In the genomic region with DNA sequence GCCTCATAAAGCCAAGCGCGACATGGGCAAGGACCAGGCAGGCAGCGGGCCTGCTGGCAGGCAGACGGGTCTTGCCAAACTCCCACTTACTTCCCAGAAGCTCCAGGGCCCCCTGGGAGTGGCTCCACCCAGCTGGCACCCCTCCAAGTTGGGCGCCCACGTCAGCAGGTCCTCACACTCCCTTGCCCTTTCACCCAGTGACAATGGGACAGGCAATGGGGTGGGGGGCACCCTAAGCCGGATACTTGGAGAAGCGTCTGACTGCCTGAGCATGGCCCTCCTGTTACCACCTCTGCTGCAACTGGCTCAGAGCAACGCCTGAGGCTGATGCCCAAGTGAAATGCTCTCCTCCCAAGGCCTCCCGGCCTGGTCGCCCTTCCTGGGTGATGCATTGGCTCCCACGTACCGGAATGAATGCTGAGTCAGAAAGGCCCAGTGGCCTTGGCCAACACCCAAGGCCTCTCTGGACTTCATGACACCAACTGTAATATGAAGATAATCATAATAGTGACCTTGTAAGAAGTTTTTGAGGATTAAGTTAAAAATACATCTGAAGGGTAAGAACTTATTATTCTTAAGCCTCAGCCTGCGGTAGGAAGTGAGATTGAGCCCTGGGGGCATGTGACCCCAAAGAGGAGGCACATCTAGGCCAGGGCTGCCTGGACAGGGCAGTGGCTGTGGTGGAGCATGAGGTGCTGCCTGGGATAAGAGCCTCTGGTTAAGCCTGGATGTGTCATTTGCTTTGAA, we compare ENCODE assay signal across 10 cellular contexts. TPM values are rescaled to one million over a fixed set of nuclear protein-coding genes. Genes with fewer than 3 reads are reported as not detected.
A peak's percentile ranks its signal among the peaks of the same experiment; 100 is the strongest.
DNase-seq lines count a peak whose midpoint lies in the region; ATAC-seq and TF ChIP-seq lines count a peak whose summit lies in the region.
"Had no signal": no experiment of that assay in that cellular context is flagged by ENCODE, and none has a peak within 500 bp of the region (broad histone marks: within the 10 kb centered on the region; RNA-seq: fewer than 3 reads in every experiment).

No MANE protein-coding gene starts in this region.

- intact Hi-C loops in sciatic nerve (cut with DNase I): no loop called here

- DNase-seq in EL (peak; percentile 94), glomerular visceral epithelial cell (ENCODE audit: extremely low spot score) (peak; percentile 64), sciatic nerve (ENCODE audit: low spot score) (peak; percentile 75), H7 (no peak), MV-4-11 (lab: John Stamatoyannopoulos, UW) (no peak), NCI-H1417 (lab: John Stamatoyannopoulos, UW) (no peak)
- DNase-seq in activated effector memory CD4-positive, alpha-beta T cell treated with anti-CD3 and anti-CD28 coated beads, Interleukin-2, amount 50 U/mL, for 16 hours: no peak

- no peak overlapping the region for H3K4me3 ChIP-seq in H7 (ENCODE audit: insufficient read depth, low read depth, low read length)
- H3K4me3 ChIP-seq: SJSA1 had no signal

- H3K36me3 ChIP-seq in H7 (replicated peaks; ENCODE audit: control insufficient read depth, insufficient read depth, low read length): no peaks in the 10 kb centered on the region
- H3K36me3 ChIP-seq: neutrophil, SJSA1 had no signal

- peak; percentile 46 for ATAC-seq in SK-N-SH treated with all-trans-retinoic acid at 6 μM for 48 hours
- peak; percentile 48 for ATAC-seq in sciatic nerve

- H3K27me3 ChIP-seq in H7 (ENCODE audit: control insufficient read depth, insufficient read depth, low read length): no peaks in the 10 kb centered on the region
- H3K27me3 ChIP-seq: SJSA1 had no signal

TF ChIP-seq in SK-N-SH treated with all-trans-retinoic acid at 6 μM for 48 hours, 23 proteins besides CTCF, POLR2A, EP300 and RAD21:
- TF ChIP-seq ZNF8 (CRISPR knock-in tag; IDR thresholded peaks at IDR 0.05): peak; percentile 26; the same call in 1 of the 2 replicates
- peak; percentile 67; the same call in 1 of the 2 replicates for TF ChIP-seq SNAI2 (CRISPR knock-in tag; IDR thresholded peaks at IDR 0.05)
- no peak for TF ChIP-seq CSDC2 (CRISPR knock-in tag; IDR thresholded peaks at IDR 0.05)
- TF ChIP-seq ZFP3 (CRISPR knock-in tag; IDR thresholded peaks at IDR 0.05): 0 out of 2 replicates have a peak, but pooled peaks have one; percentile 46
- TF ChIP-seq ZNF565 (CRISPR knock-in tag; conservative IDR thresholded peaks at IDR 0.05; ENCODE audit: low read depth): no peak
- TF ChIP-seq ARNTL (CRISPR knock-in tag; IDR thresholded peaks at IDR 0.05; ENCODE audit: borderline replicate concordance, low read depth): no peak

RNA-seq across cellular contexts. Expression of gene KCNK3, which starts 31.7 kb away (rescaled TPM):
- 0.53 TPM for total RNA-seq in sciatic nerve
- total RNA-seq in H7 (2014; rRNA removed; shearing (Covaris generic)): 0.11 and 0.48 TPM in 2 replicates
- total RNA-seq: SJSA1 had no signal

RNA-seq across cellular contexts. Expression of gene SLC35F6, which starts 39.9 kb away (rescaled TPM):
- 27.6 TPM for total RNA-seq in sciatic nerve
- 10.7 and 15.4 TPM in 2 replicates for total RNA-seq in H7 (2014; rRNA removed; shearing (Covaris generic))

Comparison
In these comparisons a context has a peak if more than half of its experiments do, and no peak if none do; other contexts are left out.
1. DNase-seq: peak in EL (single experiment), glomerular visceral epithelial cell (single experiment) and sciatic nerve (single experiment); none in H7 (single experiment), MV-4-11 (single experiment), activated effector memory CD4-positive, alpha-beta T cell treated with anti-CD3 and anti-CD28 coated beads, Interleukin-2, amount 50 U/mL, for 16 hours (single experiment) and NCI-H1417 (0 of 3).